ENCODE assay signal across 25 cellular contexts in the genomic region with DNA sequence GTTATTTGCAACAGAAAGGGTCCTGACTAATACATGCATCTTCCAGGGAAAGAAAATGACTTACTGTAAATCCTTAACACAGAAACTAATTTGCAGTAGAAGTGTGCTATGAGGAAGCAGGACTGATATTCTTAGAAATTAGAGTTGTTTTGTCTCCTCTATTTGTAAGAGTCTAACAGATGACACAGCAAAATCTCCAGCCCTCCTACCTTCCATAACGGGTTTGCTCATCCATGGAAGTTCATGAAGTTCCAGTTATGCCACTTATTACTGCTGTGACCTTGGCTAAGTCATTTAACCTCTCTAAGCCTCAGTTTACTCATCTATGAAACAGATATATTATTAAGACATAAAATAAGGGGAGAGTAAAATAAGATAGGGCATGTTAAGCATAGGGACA. TPM values are rescaled to one million over a fixed set of nuclear protein-coding genes. Genes with fewer than 3 reads are reported as not detected.
"Had no signal": no experiment of that assay in that cellular context is flagged by ENCODE, and none has a peak within 500 bp of the region (broad histone marks: within the 10 kb centered on the region; RNA-seq: fewer than 3 reads in every experiment).

No MANE protein-coding gene starts in this region.

- H3K4me1 Mint-ChIP-seq: memory B cell; natural killer cell; stimulated activated effector memory CD8-positive, alpha-beta T cell treated with anti-CD3 and anti-CD28 coated beads, Interleukin-12 subunit alpha, Interleukin-12 subunit beta, amount 100 ng/mL, for 72 hours had no signal

- H3K27me3 ChIP-seq: foreskin keratinocyte, hepatocyte, ovary, right atrium auricular region, tibial nerve, vagina had no signal

- H3K4me3 ChIP-seq: hepatocyte, left ventricle myocardium inferior, lower lobe of right lung, ovary, right atrium auricular region, tibial nerve, upper lobe of right lung, vagina had no signal

- ATAC-seq: left cardiac atrium; lower lobe of right lung; natural killer cell; stimulated activated naive CD8-positive, alpha-beta T cell treated with anti-CD3 and anti-CD28 coated beads, Interleukin-15, Interleukin-2, amounts not matched to agents 100 U/mL and 50 U/mL, for 24 hours; upper lobe of right lung had no signal

- DNase-seq: effector memory CD4-positive, alpha-beta T cell; head of caudate nucleus; kidney; left cardiac atrium; left ventricle myocardium inferior; lower lobe of right lung; natural killer cell; ovary; small intestine; stimulated activated CD4-positive, alpha-beta T cell treated with anti-CD3 and anti-CD28 coated beads, Interleukin-12 subunit alpha, Interleukin-12 subunit beta, amount 100 ng/mL, for 4 hours; stimulated activated CD4-positive, alpha-beta T cell treated with anti-CD3 and anti-CD28 coated beads, Interleukin-2, amount 100 ng/mL, for 48 hours; stimulated activated CD8-positive, alpha-beta memory T cell treated with anti-CD3 and anti-CD28 coated beads, Interleukin-4, amount 100 ng/mL, for 48 hours; stimulated activated naive CD8-positive, alpha-beta T cell treated with anti-CD3 and anti-CD28 coated beads, Interleukin-15, Interleukin-2, amounts not matched to agents 100 U/mL and 50 U/mL, for 24 hours; upper lobe of right lung had no signal

- H3K36me3 ChIP-seq: left ventricle myocardium inferior, lower lobe of right lung, ovary, right atrium auricular region, tibial nerve, upper lobe of right lung, vagina had no signal

- H3K9me3 ChIP-seq: left ventricle myocardium inferior, lower lobe of right lung, ovary, right atrium auricular region, tibial nerve, upper lobe of right lung, vagina had no signal

- H3K27ac Mint-ChIP-seq: memory B cell; mesothelial cell of epicardium; natural killer cell; stimulated activated effector memory CD8-positive, alpha-beta T cell treated with anti-CD3 and anti-CD28 coated beads, Interleukin-12 subunit alpha, Interleukin-12 subunit beta, amount 100 ng/mL, for 72 hours had no signal

- H3K79me2 ChIP-seq: hepatocyte had no signal

- H3K4me3 Mint-ChIP-seq: memory B cell; mesothelial cell of epicardium; natural killer cell; neural crest cell; stimulated activated effector memory CD8-positive, alpha-beta T cell treated with anti-CD3 and anti-CD28 coated beads, Interleukin-12 subunit alpha, Interleukin-12 subunit beta, amount 100 ng/mL, for 72 hours had no signal

- H3K4me2 ChIP-seq: hepatocyte had no signal

- H3K4me1 ChIP-seq: foreskin keratinocyte, left ventricle myocardium inferior, lower lobe of right lung, right atrium auricular region, upper lobe of right lung, vagina had no signal

- H2AFZ ChIP-seq: hepatocyte had no signal

- H3K27ac ChIP-seq: foreskin keratinocyte, hepatocyte, left ventricle myocardium inferior, lower lobe of right lung, ovary, right atrium auricular region, tibial nerve, upper lobe of right lung, vagina had no signal

- H3K9me3 Mint-ChIP-seq: memory B cell; mesothelial cell of epicardium; natural killer cell; neural crest cell; stimulated activated effector memory CD8-positive, alpha-beta T cell treated with anti-CD3 and anti-CD28 coated beads, Interleukin-12 subunit alpha, Interleukin-12 subunit beta, amount 100 ng/mL, for 72 hours had no signal

RNA-seq across cellular contexts. Expression of a gene that starts 44.9 kb away (rescaled TPM):
- total RNA-seq: epithelial cell of proximal tubule, foreskin keratinocyte, myocyte had no signal
- polyA plus RNA-seq: foreskin keratinocyte had no signal
